34 cellular contexts compared by ENCODE assay signal in genomic region chr3:85384372-85384771, GRCh38.
"Had no signal": no experiment of that assay in that cellular context is flagged by ENCODE, and none has a peak within 500 bp of the region (broad histone marks: within the 10 kb centered on the region; RNA-seq: fewer than 3 reads in every experiment).

No MANE protein-coding gene starts in this region.

- FAIRE-seq: astrocyte, TTC549 had no signal

- DNase-seq: activated B cell treated with CpG ODN at 0.5 μM for 24 hours; activated CD4-positive, alpha-beta memory T cell treated with anti-CD3 and anti-CD28 coated beads for 36 hours; activated CD4-positive, alpha-beta T cell treated with anti-CD3 and anti-CD28 coated beads for 4 hours; activated CD4-positive, alpha-beta T cell treated with anti-CD3 and anti-CD28 coated beads, Interleukin-2, amount 10 ng/mL, durations not matched to agents 24 days and 14 days; activated CD4-positive, alpha-beta T cell treated with anti-CD3 and anti-CD28 coated beads, Interleukin-2, amount 50 U/mL, for 1 hour; activated CD4-positive, alpha-beta T cell treated with anti-CD3 and anti-CD28 coated beads, Interleukin-2, amount 50 U/mL, for 4 hours; activated CD4-positive, CD25-positive, alpha-beta regulatory T cell treated with anti-CD3 and anti-CD28 coated beads, Interleukin-2, amount 50 U/mL, for 72 hours; activated CD8-positive, alpha-beta memory T cell treated with anti-CD3 and anti-CD28 coated beads, Interleukin-2, amount 50 U/mL, for 4 hours; activated CD8-positive, alpha-beta T cell treated with anti-CD3 and anti-CD28 coated beads for 36 hours; activated effector memory CD4-positive, alpha-beta T cell treated with anti-CD3 and anti-CD28 coated beads, Interleukin-2, amount 50 U/mL, for 16 hours; activated gamma-delta T cell treated with Interleukin-2 at 50 U/mL for 16 hours; activated naive CD4-positive, alpha-beta T cell; activated naive CD4-positive, alpha-beta T cell treated with anti-CD3 and anti-CD28 coated beads for 36 hours; activated naive CD4-positive, alpha-beta T cell treated with anti-CD3 and anti-CD28 coated beads, Interleukin-2, amount 50 U/mL, for 16 hours; activated naive CD8-positive, alpha-beta T cell treated with anti-CD3 and anti-CD28 coated beads for 36 hours; activated T-cell treated with anti-CD3 and anti-CD28 coated beads for 4 hours; activated T-cell treated with anti-CD3 and anti-CD28 coated beads, Interleukin-2, amount 50 U/mL, for 1 hour; activated T-cell treated with anti-CD3 and anti-CD28 coated beads, Interleukin-2, amount 50 U/mL, for 4 hours; activated T-cell treated with anti-CD3 and anti-CD28 coated beads, Interleukin-2, amount 50 U/mL, for 72 hours; adrenal gland; amniotic stem cell; aorta; body of pancreas; brain microvascular endothelial cell; central memory CD4-positive, alpha-beta T cell; T-helper 1 cell; T-helper 2 cell; T-helper 9 cell had no signal

- H3K27me3 ChIP-seq: adrenal gland, body of pancreas, brain microvascular endothelial cell, breast epithelium had no signal

- H3K9me3 ChIP-seq: adrenal gland, body of pancreas, breast epithelium had no signal

- H3K4me1 ChIP-seq: adrenal gland, body of pancreas, breast epithelium had no signal

- H3K4me3 ChIP-seq: adrenal gland, body of pancreas, breast epithelium had no signal

- ATAC-seq: activated CD8-positive, alpha-beta T cell treated with anti-CD3 and anti-CD28 coated beads for 36 hours; activated naive CD4-positive, alpha-beta T cell treated with anti-CD3 and anti-CD28 coated beads, Interleukin-2, amount 50 U/mL, for 72 hours; activated T-cell treated with anti-CD3 and anti-CD28 coated beads, Interleukin-2, amount 50 U/mL, for 4 hours; activated T-cell treated with anti-CD3 and anti-CD28 coated beads, Interleukin-2, amount 50 U/mL, for 72 hours; activated T-helper 17 cell treated with anti-CD3 and anti-CD28 coated beads, Interleukin-2, amount 50 U/mL, for 72 hours; body of pancreas had no signal

- H3K27ac ChIP-seq: adrenal gland, body of pancreas, brain microvascular endothelial cell, breast epithelium, VCaP had no signal

- H3K36me3 ChIP-seq: adrenal gland, brain microvascular endothelial cell, breast epithelium had no signal
